In genomic region chr17:81918762-81919545, GRCh38 we compare ENCODE assay signal across 10 cellular contexts. TPM values are rescaled to one million over a fixed set of nuclear protein-coding genes. Genes with fewer than 3 reads are reported as not detected.
A peak's percentile ranks its signal among the peaks of the same experiment; 100 is the strongest.
DNase-seq lines count a peak whose midpoint lies in the region; ATAC-seq and TF ChIP-seq lines count a peak whose summit lies in the region.
"Had no signal": no experiment of that assay in that cellular context is flagged by ENCODE, and none has a peak within 500 bp of the region (broad histone marks: within the 10 kb centered on the region; RNA-seq: fewer than 3 reads in every experiment).

No MANE protein-coding gene starts in this region.

- peaks cover 42% of the 10 kb centered on the region for H3K36me3 Mint-ChIP-seq in activated naive CD4-positive, alpha-beta T cell treated with anti-CD3 and anti-CD28 coated beads, Interleukin-2, amount 10 ng/mL, durations not matched to agents 7 days and 5 days
- peaks cover 2% of the 10 kb centered on the region for H3K36me3 Mint-ChIP-seq in T-helper 17 cell (ENCODE audit: low read depth)

- H3K9me3 Mint-ChIP-seq in activated naive CD4-positive, alpha-beta T cell treated with anti-CD3 and anti-CD28 coated beads, Interleukin-2, amount 10 ng/mL, durations not matched to agents 7 days and 5 days, result no peaks in the 10 kb centered on the region

- no peak for ATAC-seq in T-helper 17 cell
- no peak for ATAC-seq in upper lobe of right lung
- no peak for ATAC-seq in HG02798 (IDR thresholded peaks at IDR 0.05; ENCODE audit: poor library complexity, unreplicated experiment)
- no peak for ATAC-seq in GM21529 (IDR thresholded peaks at IDR 0.05; ENCODE audit: unreplicated experiment)

- H3K4me1 ChIP-seq in hepatocyte (ENCODE audit: insufficient read depth), result peaks cover 25% of the 10 kb centered on the region
- H3K4me1 ChIP-seq in upper lobe of right lung, result peaks cover 28% of the 10 kb centered on the region
- H3K4me1 ChIP-seq: SJCRH30 had no signal

- peak overlapping the region; percentile 96 for H3K4me2 ChIP-seq in hepatocyte

- no peaks in the 10 kb centered on the region for H3K27me3 ChIP-seq in hepatocyte
- H3K27me3 ChIP-seq in upper lobe of right lung, result no peaks in the 10 kb centered on the region
- H3K27me3 ChIP-seq: MG63, SJCRH30 had no signal

- no peak for DNase-seq in activated naive CD4-positive, alpha-beta T cell treated with anti-CD3 and anti-CD28 coated beads, Interleukin-2, amount 10 ng/mL, durations not matched to agents 7 days and 5 days
- no peak for DNase-seq in activated naive CD4-positive, alpha-beta T cell treated with anti-CD3 and anti-CD28 coated beads, Interleukin-2, amount 50 U/mL, for 16 hours
- no peak for DNase-seq in T-helper 17 cell
- no peak for DNase-seq in hepatocyte (ENCODE audit: low spot score)
- DNase-seq in upper lobe of right lung, result no peak
- no peak for DNase-seq in activated CD8-positive, alpha-beta memory T cell treated with anti-CD3 and anti-CD28 coated beads, Interleukin-2, amount 50 U/mL, for 4 hours
- DNase-seq: MG63 had no signal

- peak overlapping the region; percentile 82 for H3K27ac ChIP-seq in hepatocyte
- H3K27ac ChIP-seq in upper lobe of right lung, result peak overlapping the region; percentile 28
- H3K27ac ChIP-seq: SJCRH30 had no signal

- peaks cover 44% of the 10 kb centered on the region for H4K20me1 ChIP-seq in hepatocyte (ENCODE audit: insufficient read depth, poor library complexity, severe bottlenecking)

- peaks cover 44% of the 10 kb centered on the region for H3K4me1 Mint-ChIP-seq in activated naive CD4-positive, alpha-beta T cell treated with anti-CD3 and anti-CD28 coated beads, Interleukin-2, amount 10 ng/mL, durations not matched to agents 7 days and 5 days
- peaks cover 31% of the 10 kb centered on the region for H3K4me1 Mint-ChIP-seq in T-helper 17 cell

- CTCF ChIA-PET in activated naive CD4-positive, alpha-beta T cell treated with anti-CD3 and anti-CD28 coated beads, Interleukin-2, amount 10 ng/mL, durations not matched to agents 7 days and 5 days (lab: Charles Lee), result no interaction called here

- H3K4me3 ChIP-seq in hepatocyte (no peak overlapping the region), upper lobe of right lung (no peak overlapping the region)

- H3K79me2 ChIP-seq in hepatocyte, result peaks cover 79% of the 10 kb centered on the region

- no peaks in the 10 kb centered on the region for H3K9me2 ChIP-seq in hepatocyte (replicated peaks; ENCODE audit: insufficient read depth)

- TF ChIP-seq CTCF in hepatocyte (IDR thresholded peaks at IDR 0.05; ENCODE audit: poor library complexity) (no peak), upper lobe of right lung (IDR thresholded peaks at IDR 0.05) (no peak)

- H3K36me3 ChIP-seq in hepatocyte (replicated peaks; ENCODE audit: insufficient read depth, low read depth), result no peaks in the 10 kb centered on the region
- peaks cover 30% of the 10 kb centered on the region for H3K36me3 ChIP-seq in upper lobe of right lung
- H3K36me3 ChIP-seq: SJCRH30 had no signal

- H3K4me3 Mint-ChIP-seq in activated naive CD4-positive, alpha-beta T cell treated with anti-CD3 and anti-CD28 coated beads, Interleukin-2, amount 10 ng/mL, durations not matched to agents 7 days and 5 days, result peak overlapping the region; percentile 90
- no peak overlapping the region for H3K4me3 Mint-ChIP-seq in T-helper 17 cell

- H3K9me3 ChIP-seq in T-helper 17 cell (ENCODE audit: control insufficient read depth, low read length, poor library complexity, severe bottlenecking), result no peaks in the 10 kb centered on the region
- no peaks in the 10 kb centered on the region for H3K9me3 ChIP-seq in hepatocyte (ENCODE audit: low read depth)
- H3K9me3 ChIP-seq in upper lobe of right lung, result no peaks in the 10 kb centered on the region
- H3K9me3 ChIP-seq: MG63, SJCRH30 had no signal

- H3K27me3 Mint-ChIP-seq in activated naive CD4-positive, alpha-beta T cell treated with anti-CD3 and anti-CD28 coated beads, Interleukin-2, amount 10 ng/mL, durations not matched to agents 7 days and 5 days, result no peaks in the 10 kb centered on the region
- no peaks in the 10 kb centered on the region for H3K27me3 Mint-ChIP-seq in T-helper 17 cell

- 90% methylated on average over 14 of the region's 15 CpGs for WGBS in hepatocyte (ENCODE audit: low lambda C conversion rate, missing lambda C conversion rate)

- H3K27ac Mint-ChIP-seq in activated naive CD4-positive, alpha-beta T cell treated with anti-CD3 and anti-CD28 coated beads, Interleukin-2, amount 10 ng/mL, durations not matched to agents 7 days and 5 days, result peak overlapping the region; percentile 86
- peak overlapping the region; percentile 86 for H3K27ac Mint-ChIP-seq in T-helper 17 cell

- intact Hi-C loops in upper lobe of right lung (cut with DNase I), result no loop called here

- no peak overlapping the region for H2AFZ ChIP-seq in hepatocyte

RNA-seq across cellular contexts. Expression of gene SIRT7, which starts 1.0 kb away (rescaled TPM):
- total RNA-seq in T-helper 17 cell, result 10 to 100 TPM; 48.9 to 58.2 TPM
- total RNA-seq in hepatocyte, result 16.5 and 18.6 TPM in 2 replicates
- polyA plus RNA-seq in hepatocyte, result 35.2 and 36.0 TPM in 2 replicates
- total RNA-seq in upper lobe of right lung, result 27.5 TPM

RNA-seq across cellular contexts. Expression of gene PCYT2, which starts 7.8 kb away (rescaled TPM):
- 10 to 100 TPM; 21.6 to 26.0 TPM for total RNA-seq in T-helper 17 cell
- total RNA-seq in hepatocyte, result 81.1 and 84.7 TPM in 2 replicates
- polyA plus RNA-seq in hepatocyte, result 124 and 126 TPM in 2 replicates
- 46.1 TPM for total RNA-seq in upper lobe of right lung

RNA-seq across cellular contexts. Expression of gene MAFG, which starts 8.6 kb away (rescaled TPM):
- total RNA-seq in T-helper 17 cell (10 to 100 TPM; 15.4 to 23.0 TPM), hepatocyte (18.1 and 21.3 TPM in 2 replicates), upper lobe of right lung (35.9 TPM)
- 28.5 and 37.4 TPM in 2 replicates for polyA plus RNA-seq in hepatocyte

RNA-seq across cellular contexts. Expression of gene NPB, which starts 16.9 kb away (rescaled TPM):
- not detected for total RNA-seq in T-helper 17 cell
- 0.47 and 2.6 TPM in 2 replicates for total RNA-seq in hepatocyte
- 2.2 and 3.2 TPM in 2 replicates for polyA plus RNA-seq in hepatocyte
- total RNA-seq in upper lobe of right lung, result 0.55 TPM

RNA-seq across cellular contexts. Expression of gene PYCR1, which starts 18.1 kb away (rescaled TPM):
- total RNA-seq in T-helper 17 cell (1 to 10 TPM in 1 of 2 donors, under 1 TPM in 1; 0.72 to 1.9 TPM), hepatocyte (109 and 113 TPM in 2 replicates), upper lobe of right lung (19.0 TPM)
- 149 and 162 TPM in 2 replicates for polyA plus RNA-seq in hepatocyte
